1 cellular context compared by ENCODE assay signal in the genomic region with DNA sequence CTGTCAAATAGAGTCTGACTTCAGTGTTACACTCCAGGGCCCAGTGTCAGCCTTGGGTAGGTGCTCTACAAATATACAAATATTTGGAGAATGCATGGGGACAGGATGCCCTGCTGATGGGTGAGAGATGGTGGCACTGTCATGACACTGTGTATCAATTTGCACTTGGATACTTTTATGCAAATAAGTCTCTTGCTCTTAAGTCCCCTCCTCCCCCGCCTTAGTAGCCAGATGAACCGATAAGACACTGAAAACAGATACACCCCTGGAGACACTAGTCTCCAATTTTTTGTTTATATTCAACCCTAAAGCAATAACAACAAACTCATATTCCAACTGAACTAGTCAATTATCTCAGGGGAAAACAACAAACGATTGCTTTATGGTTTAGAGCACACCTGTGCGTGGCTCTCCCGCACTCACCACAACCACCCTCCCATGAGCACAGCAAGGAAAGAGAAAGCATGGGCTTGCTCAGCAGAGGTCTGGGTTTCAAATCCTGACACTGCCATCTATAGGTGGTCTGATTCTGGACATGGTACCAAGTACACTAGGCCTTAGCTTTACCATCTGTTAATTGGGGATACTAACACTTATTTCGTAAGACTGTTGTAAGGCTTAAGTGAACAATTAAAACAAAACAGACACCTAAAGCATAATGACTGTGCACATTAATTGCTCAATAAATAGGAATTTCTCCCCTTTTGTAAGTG.
TF ChIP-seq lines count a peak whose summit lies in the region.

No MANE protein-coding gene starts in this region.

TF ChIP-seq in K562, 482 proteins besides CTCF, POLR2A, EP300 and RAD21 (continued from another document):
- TF ChIP-seq, protein P1, sequence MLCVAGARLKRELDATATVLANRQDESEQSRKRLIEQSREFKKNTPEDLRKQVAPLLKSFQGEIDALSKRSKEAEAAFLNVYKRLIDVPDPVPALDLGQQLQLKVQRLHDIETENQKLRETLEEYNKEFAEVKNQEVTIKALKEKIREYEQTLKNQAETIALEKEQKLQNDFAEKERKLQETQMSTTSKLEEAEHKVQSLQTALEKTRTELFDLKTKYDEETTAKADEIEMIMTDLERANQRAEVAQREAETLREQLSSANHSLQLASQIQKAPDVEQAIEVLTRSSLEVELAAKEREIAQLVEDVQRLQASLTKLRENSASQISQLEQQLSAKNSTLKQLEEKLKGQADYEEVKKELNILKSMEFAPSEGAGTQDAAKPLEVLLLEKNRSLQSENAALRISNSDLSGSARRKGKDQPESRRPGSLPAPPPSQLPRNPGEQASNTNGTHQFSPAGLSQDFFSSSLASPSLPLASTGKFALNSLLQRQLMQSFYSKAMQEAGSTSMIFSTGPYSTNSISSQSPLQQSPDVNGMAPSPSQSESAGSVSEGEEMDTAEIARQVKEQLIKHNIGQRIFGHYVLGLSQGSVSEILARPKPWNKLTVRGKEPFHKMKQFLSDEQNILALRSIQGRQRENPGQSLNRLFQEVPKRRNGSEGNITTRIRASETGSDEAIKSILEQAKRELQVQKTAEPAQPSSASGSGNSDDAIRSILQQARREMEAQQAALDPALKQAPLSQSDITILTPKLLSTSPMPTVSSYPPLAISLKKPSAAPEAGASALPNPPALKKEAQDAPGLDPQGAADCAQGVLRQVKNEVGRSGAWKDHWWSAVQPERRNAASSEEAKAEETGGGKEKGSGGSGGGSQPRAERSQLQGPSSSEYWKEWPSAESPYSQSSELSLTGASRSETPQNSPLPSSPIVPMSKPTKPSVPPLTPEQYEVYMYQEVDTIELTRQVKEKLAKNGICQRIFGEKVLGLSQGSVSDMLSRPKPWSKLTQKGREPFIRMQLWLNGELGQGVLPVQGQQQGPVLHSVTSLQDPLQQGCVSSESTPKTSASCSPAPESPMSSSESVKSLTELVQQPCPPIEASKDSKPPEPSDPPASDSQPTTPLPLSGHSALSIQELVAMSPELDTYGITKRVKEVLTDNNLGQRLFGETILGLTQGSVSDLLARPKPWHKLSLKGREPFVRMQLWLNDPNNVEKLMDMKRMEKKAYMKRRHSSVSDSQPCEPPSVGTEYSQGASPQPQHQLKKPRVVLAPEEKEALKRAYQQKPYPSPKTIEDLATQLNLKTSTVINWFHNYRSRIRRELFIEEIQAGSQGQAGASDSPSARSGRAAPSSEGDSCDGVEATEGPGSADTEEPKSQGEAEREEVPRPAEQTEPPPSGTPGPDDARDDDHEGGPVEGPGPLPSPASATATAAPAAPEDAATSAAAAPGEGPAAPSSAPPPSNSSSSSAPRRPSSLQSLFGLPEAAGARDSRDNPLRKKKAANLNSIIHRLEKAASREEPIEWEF (CRISPR knock-in tag; IDR thresholded peaks at IDR 0.05) = no peak
- TF ChIP-seq ZNF146 (CRISPR knock-in tag; IDR thresholded peaks at IDR 0.05; ENCODE audit: unreplicated experiment) = no peak
TF ChIP-seq in K562: peak in this region for 12.
